21 cellular contexts compared by ENCODE assay signal in the genomic region with DNA sequence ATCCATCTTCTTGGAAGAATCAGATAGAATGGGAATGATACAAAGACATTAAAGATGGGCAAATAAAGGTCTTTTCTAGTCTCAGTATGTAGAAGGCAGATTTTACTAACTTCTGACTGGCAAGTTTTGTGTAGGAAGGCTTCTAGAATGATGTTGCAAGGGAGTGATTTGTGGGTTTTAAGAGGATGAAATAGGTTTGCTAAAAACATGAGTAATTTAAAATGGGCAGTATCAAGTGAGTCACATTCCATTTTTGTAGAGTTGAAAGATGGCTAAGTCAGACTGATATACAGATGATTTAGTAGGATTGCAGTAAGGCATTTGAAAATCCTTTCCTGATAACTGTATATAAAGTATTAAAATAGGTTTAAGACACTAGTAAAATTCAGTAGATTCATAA.
"Had no signal": no experiment of that assay in that cellular context is flagged by ENCODE, and none has a peak within 500 bp of the region (broad histone marks: within the 10 kb centered on the region; RNA-seq: fewer than 3 reads in every experiment).

No MANE protein-coding gene starts in this region.

- ATAC-seq: activated CD4-positive, alpha-beta T cell treated with anti-CD3 and anti-CD28 coated beads for 36 hours; activated CD8-positive, alpha-beta T cell treated with anti-CD3 and anti-CD28 coated beads, Interleukin-2, amount 10 ng/mL, durations not matched to agents 7 days and 5 days; heart right ventricle; left lung; natural killer cell; stimulated activated memory B cell treated with anti-CD40 and anti-IgM and Interleukin-4, amounts not matched to agents 10 μg/mL and 1 μg/mL and 100 μg/mL, for 72 hours had no signal

- H3K4me3 Mint-ChIP-seq: activated CD4-positive, alpha-beta T cell treated with anti-CD3 and anti-CD28 coated beads for 36 hours; activated CD8-positive, alpha-beta T cell treated with anti-CD3 and anti-CD28 coated beads, Interleukin-2, amount 10 ng/mL, durations not matched to agents 7 days and 5 days; activated T-helper 1 cell treated with anti-CD3 and anti-CD28 coated beads, Interleukin-12 subunit alpha, Interleukin-12 subunit beta, Interleukin-2, Interleukin-4 antibody, amounts not matched to agents 30 ng/mL and 10 ng/mL and 1 ng/mL, durations not matched to agents 14 hours and 24 hours and 36 hours; memory B cell; natural killer cell; stimulated activated memory B cell treated with anti-CD40 and anti-IgM and Interleukin-4, amounts not matched to agents 10 μg/mL and 1 μg/mL and 100 μg/mL, for 72 hours had no signal

- H3K4me1 ChIP-seq: heart right ventricle, left lung, right atrium auricular region, spleen, tibial nerve, vagina had no signal

- H3K4me1 Mint-ChIP-seq: activated CD4-positive, alpha-beta T cell treated with anti-CD3 and anti-CD28 coated beads for 36 hours; memory B cell; natural killer cell; stimulated activated memory B cell treated with anti-CD40 and anti-IgM and Interleukin-4, amounts not matched to agents 10 μg/mL and 1 μg/mL and 100 μg/mL, for 72 hours had no signal

- H3K27me3 ChIP-seq: left lung, right atrium auricular region, spleen, tibial nerve, vagina had no signal

- H3K27ac ChIP-seq: heart right ventricle, left lung, right atrium auricular region, spleen, tibial nerve, vagina, VCaP had no signal

- H3K4me3 ChIP-seq: heart right ventricle, left lung, right atrium auricular region, spleen, tibial nerve, vagina had no signal

- H3K27me3 Mint-ChIP-seq: activated CD4-positive, alpha-beta T cell treated with anti-CD3 and anti-CD28 coated beads for 36 hours; memory B cell; stimulated activated memory B cell treated with anti-CD40 and anti-IgM and Interleukin-4, amounts not matched to agents 10 μg/mL and 1 μg/mL and 100 μg/mL, for 72 hours had no signal

- H3K27ac Mint-ChIP-seq: activated CD4-positive, alpha-beta T cell treated with anti-CD3 and anti-CD28 coated beads for 36 hours; activated CD8-positive, alpha-beta T cell treated with anti-CD3 and anti-CD28 coated beads, Interleukin-2, amount 10 ng/mL, durations not matched to agents 7 days and 5 days; activated T-helper 1 cell treated with anti-CD3 and anti-CD28 coated beads, Interleukin-12 subunit alpha, Interleukin-12 subunit beta, Interleukin-2, Interleukin-4 antibody, amounts not matched to agents 30 ng/mL and 10 ng/mL and 1 ng/mL, durations not matched to agents 14 hours and 24 hours and 36 hours; memory B cell; natural killer cell; stimulated activated memory B cell treated with anti-CD40 and anti-IgM and Interleukin-4, amounts not matched to agents 10 μg/mL and 1 μg/mL and 100 μg/mL, for 72 hours had no signal

- H3K36me3 ChIP-seq: heart right ventricle, left lung, right atrium auricular region, spleen, tibial nerve, vagina had no signal

- H3K36me3 Mint-ChIP-seq: memory B cell; natural killer cell; stimulated activated memory B cell treated with anti-CD40 and anti-IgM and Interleukin-4, amounts not matched to agents 10 μg/mL and 1 μg/mL and 100 μg/mL, for 72 hours had no signal

- H3K9me3 Mint-ChIP-seq: activated T-helper 1 cell treated with anti-CD3 and anti-CD28 coated beads, Interleukin-12 subunit alpha, Interleukin-12 subunit beta, Interleukin-2, Interleukin-4 antibody, amounts not matched to agents 30 ng/mL and 10 ng/mL and 1 ng/mL, durations not matched to agents 14 hours and 24 hours and 36 hours; memory B cell; stimulated activated memory B cell treated with anti-CD40 and anti-IgM and Interleukin-4, amounts not matched to agents 10 μg/mL and 1 μg/mL and 100 μg/mL, for 72 hours had no signal

- DNase-seq: activated CD4-positive, alpha-beta T cell treated with anti-CD3 and anti-CD28 coated beads for 36 hours; activated CD8-positive, alpha-beta memory T cell treated with anti-CD3 and anti-CD28 coated beads, Interleukin-2, amount 50 U/mL, for 48 hours; activated CD8-positive, alpha-beta T cell treated with anti-CD3 and anti-CD28 coated beads, Interleukin-2, amount 10 ng/mL, durations not matched to agents 7 days and 5 days; activated naive CD4-positive, alpha-beta T cell; central memory CD4-positive, alpha-beta T cell; cortex of kidney; effector memory CD4-positive, alpha-beta T cell; erythroblast; heart right ventricle; islet precursor cell; left lung; natural killer cell; spleen; stimulated activated CD4-positive, alpha-beta T cell treated with anti-CD3 and anti-CD28 coated beads, Interleukin-1b, Interleukin-23, amount 100 ng/mL, for 48 hours had no signal

- H3K9me3 ChIP-seq: heart right ventricle, right atrium auricular region, tibial nerve, vagina had no signal
